In genomic region chr1:220655509-220655908, GRCh38 we compare ENCODE assay signal across 1 cellular context.
TF ChIP-seq lines count a peak whose summit lies in the region.

No MANE protein-coding gene starts in this region.

TF ChIP-seq in WTC11, 78 proteins besides CTCF, POLR2A, EP300 and RAD21 (continued from another document):
- no peak for TF ChIP-seq AR (CRISPR knock-in tag; IDR thresholded peaks at IDR 0.05)
- TF ChIP-seq MLX (CRISPR knock-in tag; IDR thresholded peaks at IDR 0.05), result no peak
- no peak for TF ChIP-seq ZSCAN18 (CRISPR knock-in tag; IDR thresholded peaks at IDR 0.05)
- TF ChIP-seq PREB (CRISPR knock-in tag; IDR thresholded peaks at IDR 0.05; ENCODE audit: borderline replicate concordance), result no peak
